Comparison of ENCODE assay signal across 2 cellular contexts in the genomic region with DNA sequence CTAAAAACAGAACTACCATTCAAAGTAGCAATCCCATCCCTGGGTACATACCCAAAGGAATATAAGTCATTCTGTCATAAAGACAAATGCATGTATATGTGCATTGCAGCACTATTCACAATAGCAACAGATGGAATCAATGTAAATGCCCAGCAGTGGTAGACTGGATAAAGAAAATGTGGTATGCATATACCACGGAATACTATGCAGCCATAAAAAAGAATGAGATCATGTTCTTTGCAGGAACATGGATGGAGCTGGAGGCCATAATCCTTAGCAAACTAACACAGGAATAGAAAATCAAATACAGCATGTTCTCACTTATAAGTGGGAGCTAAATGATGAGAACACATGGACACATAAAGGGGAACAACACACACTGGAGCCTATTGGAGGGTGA. TPM values are rescaled to one million over a fixed set of nuclear protein-coding genes. Genes with fewer than 3 reads are reported as not detected.
"Had no signal": no experiment of that assay in that cellular context is flagged by ENCODE, and none has a peak within 500 bp of the region (broad histone marks: within the 10 kb centered on the region; RNA-seq: fewer than 3 reads in every experiment).

No MANE protein-coding gene starts in this region.

RNA-seq across cellular contexts. Expression of gene SDR42E2, which starts 33.8 kb away (rescaled TPM):
- total RNA-seq: G401, GM12878 had no signal

RNA-seq across cellular contexts. Expression of gene VWA3A, which starts 36.2 kb away (rescaled TPM):
- total RNA-seq: GM12878 had no signal
